Comparison of ENCODE assay signal across 8 cellular contexts in the genomic region with DNA sequence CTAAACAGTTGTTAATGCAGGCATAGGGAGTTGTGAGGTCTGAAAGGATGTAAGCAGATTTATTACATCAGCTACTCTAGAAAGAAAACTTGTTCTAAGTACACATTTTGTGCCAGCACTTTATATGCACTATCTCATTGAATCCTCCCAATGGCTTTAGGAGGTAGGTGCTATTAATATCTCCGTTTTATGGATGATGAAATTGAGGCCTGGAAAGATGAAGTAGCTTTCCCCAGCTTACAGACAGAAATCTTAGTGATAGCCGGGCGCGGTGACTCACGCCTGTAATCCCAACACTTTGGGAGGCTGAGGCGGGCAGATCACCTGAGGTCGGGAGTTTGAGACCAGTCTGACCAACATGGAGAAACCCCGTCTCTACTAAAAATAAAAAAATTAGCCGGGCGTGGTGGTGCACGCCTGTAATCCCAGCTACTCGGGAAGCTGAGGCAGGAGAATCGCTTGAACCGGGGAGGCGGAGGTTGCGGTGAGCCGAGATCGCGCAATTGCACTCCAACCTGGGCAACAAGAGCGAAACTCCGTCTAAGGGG. TPM values are rescaled to one million over a fixed set of nuclear protein-coding genes. Genes with fewer than 3 reads are reported as not detected.
DNase-seq lines count a peak whose midpoint lies in the region; ATAC-seq, FAIRE-seq and TF ChIP-seq lines count a peak whose summit lies in the region.
"Not testable (repeated sequence)": the region's sequence is repeated elsewhere in the genome, so short reads cannot be mapped to it uniquely, and the experiment has no call there.

No MANE protein-coding gene starts in this region.

- peaks cover 68% of the 10 kb centered on the region for H3K4me1 Mint-ChIP-seq in CD4-positive, alpha-beta T cell (ENCODE audit: low read depth)
- peaks cover 42% of the 10 kb centered on the region for H3K4me1 Mint-ChIP-seq in activated naive CD8-positive, alpha-beta T cell treated with anti-CD3 and anti-CD28 coated beads for 36 hours

- peak overlapping the region; percentile 87 for H3K4me3 Mint-ChIP-seq in CD4-positive, alpha-beta T cell
- H3K4me3 Mint-ChIP-seq in activated naive CD8-positive, alpha-beta T cell treated with anti-CD3 and anti-CD28 coated beads for 36 hours: peak overlapping the region; percentile 94

- H3K14ac ChIP-seq in neuronal stem cell (ENCODE audit: low read length): not testable (repeated sequence)

- H2AFZ ChIP-seq in endothelial cell of umbilical vein (ENCODE audit: low read depth, low read length) (peak overlapping the region; percentile 20), neuronal stem cell (ENCODE audit: low read length) (peak overlapping the region; percentile 84)

- not testable (repeated sequence) for H4K91ac ChIP-seq in neuronal stem cell (ENCODE audit: low read depth, low read length, poor library complexity)

- not testable (repeated sequence) for H3K18ac ChIP-seq in neuronal stem cell (ENCODE audit: low read length)

- H2AK5ac ChIP-seq in neuronal stem cell (ENCODE audit: low read depth, low read length): not testable (repeated sequence)

- intact Hi-C loops in CD4-positive, alpha-beta T cell (cut with DNase I, micrococcal nuclease): loop anchor here (1.0 to 10.0 kb wide), 6 partner anchors 248 to 768 kb away; a partner anchor contains a TSS
- intact Hi-C loops in endothelial cell of umbilical vein (cut with micrococcal nuclease): not testable (repeated sequence)

- H3K4me3 ChIP-seq in HUES6 (ENCODE audit: low read depth, low read length) (peak overlapping the region; percentile 78), endothelial cell of umbilical vein (replicated peaks in 1 of 3; ENCODE audit: insufficient read depth in 1 of 3, low read depth in 1 of 3, low read length in 3 of 3) (peak overlapping the region; percentile 17 to 75 (median 61)), neuronal stem cell (ENCODE audit: low read length in 2 of 2) (peak overlapping the region; percentile 69 to 88), thoracic aorta (peak overlapping the region; percentile 81)

- H3K27me3 Mint-ChIP-seq in CD4-positive, alpha-beta T cell; activated naive CD8-positive, alpha-beta T cell treated with anti-CD3 and anti-CD28 coated beads for 36 hours: not testable (repeated sequence)

- H3K23ac ChIP-seq in neuronal stem cell (ENCODE audit: low read depth, low read length, poor library complexity): not testable (repeated sequence)

- not testable (repeated sequence) for H3K79me1 ChIP-seq in neuronal stem cell (ENCODE audit: low read depth, low read length)

- not testable (repeated sequence) for TF ChIP-seq CTCF in CD4-positive, alpha-beta T cell (IDR thresholded peaks at IDR 0.05); endothelial cell of umbilical vein (IDR thresholded peaks at IDR 0.05; ENCODE audit: extremely low read depth in 1 of 2, insufficient read depth in 1 of 2, low read depth in 1 of 2, low read length in 2 of 2); thoracic aorta (IDR thresholded peaks at IDR 0.05)

- H3K27ac Mint-ChIP-seq in CD4-positive, alpha-beta T cell: peak overlapping the region; percentile 85
- H3K27ac Mint-ChIP-seq in activated naive CD8-positive, alpha-beta T cell treated with anti-CD3 and anti-CD28 coated beads for 36 hours: peak overlapping the region; percentile 95

- H4K20me1 ChIP-seq in endothelial cell of umbilical vein (replicated peaks; ENCODE audit: control insufficient read depth, extremely low read depth, insufficient read depth, low read length): not testable (repeated sequence)

- peaks cover 14% of the 10 kb centered on the region for H3K79me2 ChIP-seq in endothelial cell of umbilical vein (ENCODE audit: control insufficient read depth, insufficient read depth, low read length)

- H3K9ac ChIP-seq in HUES6 (ENCODE audit: low read length) (peak overlapping the region; percentile 53), endothelial cell of umbilical vein (replicated peaks; ENCODE audit: extremely low read depth, insufficient read depth, low read length) (peak overlapping the region; percentile 64)
- not testable (repeated sequence) for H3K9ac ChIP-seq in neuronal stem cell (ENCODE audit: low read depth, low read length, poor library complexity)

- not testable (repeated sequence) for H3K4me1 ChIP-seq in HUES6 (ENCODE audit: control insufficient read depth, insufficient read depth, low read length); neuronal stem cell (ENCODE audit: control insufficient read depth in 2 of 2, insufficient read depth in 1 of 2, low read depth in 1 of 2, low read length in 2 of 2)
- peaks cover 16% of the 10 kb centered on the region for H3K4me1 ChIP-seq in endothelial cell of umbilical vein (ENCODE audit: control insufficient read depth, extremely low read depth, insufficient read depth, low read length)
- peaks cover 11 to 22% of the 10 kb centered on the region in 2 donors for H3K4me1 ChIP-seq in thoracic aorta (ENCODE audit: control insufficient read depth in 1 of 2, low read depth in 2 of 2)

- not testable (repeated sequence) for TF ChIP-seq POLR2A in endothelial cell of umbilical vein (IDR thresholded peaks at IDR 0.05; ENCODE audit: low read depth, low read length)

- not testable (repeated sequence) for H2BK15ac ChIP-seq in neuronal stem cell (ENCODE audit: low read length)

- not testable (repeated sequence) for H2BK120ac ChIP-seq in neuronal stem cell (ENCODE audit: low read depth, low read length)

- H3K9me1 ChIP-seq in endothelial cell of umbilical vein (replicated peaks; ENCODE audit: control insufficient read depth, extremely low read depth, insufficient read depth, low read length): not testable (repeated sequence)

- CTCF ChIA-PET in CD4-positive, alpha-beta T cell (lab: Charles Lee): interaction anchor here (1.1 to 1.5 kb wide), 3 partner anchors 269 to 1811 kb away, joined by 3 to 5 read pairs (median 4); a partner anchor contains a TSS
- CTCF ChIA-PET in endothelial cell of umbilical vein (lab: Charles Lee): interaction anchor here (0.8 to 2.2 kb wide), 8 partner anchors 21 to 756 kb away, joined by 3 to 11 read pairs (median 6); no protein-coding TSS in a partner anchor

- not testable (repeated sequence) for H4K8ac ChIP-seq in neuronal stem cell (ENCODE audit: low read depth, low read length)

- H3K4me2 ChIP-seq in endothelial cell of umbilical vein (ENCODE audit: insufficient read depth, low read length) (peak overlapping the region; percentile 87), neuronal stem cell (ENCODE audit: insufficient read depth, low read length, poor library complexity, severe bottlenecking) (peak overlapping the region; percentile 82)

- H3K4ac ChIP-seq in neuronal stem cell (ENCODE audit: low read length): not testable (repeated sequence)

- H2BK12ac ChIP-seq in neuronal stem cell (ENCODE audit: low read length): not testable (repeated sequence)

- dilution Hi-C loops in endothelial cell of umbilical vein (cut with MboI; ENCODE audit: extremely low pct_ligation_motif_present, low sequenced_read_pairs): not testable (repeated sequence)

- H3K9me3 ChIP-seq in CD4-positive, alpha-beta T cell (ENCODE audit: control insufficient read depth, low read length); HUES6 (ENCODE audit: control insufficient read depth, insufficient read depth, low read depth, low read length); endothelial cell of umbilical vein (replicated peaks; ENCODE audit: control insufficient read depth, insufficient read depth, low read length); neuronal stem cell (replicated peaks in 1 of 2; ENCODE audit: control insufficient read depth in 2 of 2, insufficient read depth in 1 of 2, low read depth in 1 of 2, low read length in 2 of 2); thoracic aorta: not testable (repeated sequence)

- peaks cover 39% of the 10 kb centered on the region for H3K36me3 ChIP-seq in HUES6 (ENCODE audit: control insufficient read depth, insufficient read depth, low read length)
- H3K36me3 ChIP-seq in endothelial cell of umbilical vein (ENCODE audit: control insufficient read depth in 2 of 2, extremely low read depth in 1 of 2, insufficient read depth in 2 of 2, low read length in 2 of 2): not testable (repeated sequence)
- H3K36me3 ChIP-seq in neuronal stem cell (replicated peaks in 1 of 2; ENCODE audit: control insufficient read depth in 2 of 2, insufficient read depth in 2 of 2, low read length in 2 of 2): peaks cover 4 to 41% of the 10 kb centered on the region in 2 donors
- H3K36me3 ChIP-seq in thoracic aorta: peaks cover 24% of the 10 kb centered on the region

- FAIRE-seq in endothelial cell of umbilical vein (lab: Jason Lieb, UNC): not testable (repeated sequence)

- H3K36me3 Mint-ChIP-seq in CD4-positive, alpha-beta T cell (ENCODE audit: low read depth): peaks cover 50% of the 10 kb centered on the region
- H3K36me3 Mint-ChIP-seq in activated naive CD8-positive, alpha-beta T cell treated with anti-CD3 and anti-CD28 coated beads for 36 hours: peaks cover 18% of the 10 kb centered on the region

- not testable (repeated sequence) for H2BK5ac ChIP-seq in neuronal stem cell (ENCODE audit: low read length)

- not testable (repeated sequence) for DNase-seq in CD4-positive, alpha-beta T cell; activated naive CD8-positive, alpha-beta T cell treated with anti-CD3 and anti-CD28 coated beads for 36 hours; endothelial cell of umbilical vein (ENCODE audit: low read depth, low spot score); neuronal stem cell (ENCODE audit: low spot score); thoracic aorta (ENCODE audit: low spot score)
- DNase-seq in SIG-M5 treated with dmso at 0.1 percent for 504 hours (lab: John Stamatoyannopoulos, UW; ENCODE audit: unreplicated experiment) (peak; percentile 74), iris pigment epithelial cell (ENCODE audit: low read depth) (peak; percentile 46)

- WGBS in neuronal stem cell (ENCODE audit: extremely low coverage in 2 of 2, insufficient read length in 2 of 2, insufficient replicate concordance in 1 of 2), 2 donors: no CpG with 5 or more reads among the region's 21 CpGs

- ATAC-seq in CD4-positive, alpha-beta T cell (ENCODE audit: poor library complexity); thoracic aorta (ENCODE audit: insufficient number of reproducible peaks, low FRiP score, low read depth): not testable (repeated sequence)

- H3K27ac ChIP-seq in CD4-positive, alpha-beta T cell (ENCODE audit: low read depth, low read length): peak overlapping the region; percentile 76
- H3K27ac ChIP-seq in HUES6 (ENCODE audit: low read depth, low read length); neuronal stem cell (replicated peaks; ENCODE audit: low read length): not testable (repeated sequence)
- H3K27ac ChIP-seq in endothelial cell of umbilical vein (ENCODE audit: insufficient read depth, low read depth, low read length): peak overlapping the region; percentile 40
- peak overlapping the region; percentile 76 to 89 for H3K27ac ChIP-seq in thoracic aorta

- H3K9me3 Mint-ChIP-seq in CD4-positive, alpha-beta T cell; activated naive CD8-positive, alpha-beta T cell treated with anti-CD3 and anti-CD28 coated beads for 36 hours: not testable (repeated sequence)

- POLR2A ChIA-PET in CD4-positive, alpha-beta T cell (lab: Charles Lee): interaction anchor here (1.2 to 3.4 kb wide), 17 partner anchors 8 to 1989 kb away, joined by 3 to 41 read pairs (median 10); a partner anchor contains a TSS
- POLR2A ChIA-PET in endothelial cell of umbilical vein (lab: Charles Lee): not testable (repeated sequence)

- BruUV-seq in endothelial cell of umbilical vein (replicated peaks; lab: Mats Ljungman, UMichigan): not testable (repeated sequence)

- not testable (repeated sequence) for H3K27me3 ChIP-seq in CD4-positive, alpha-beta T cell (ENCODE audit: control insufficient read depth, insufficient read depth, low read length); HUES6 (ENCODE audit: control insufficient read depth, insufficient read depth, low read length); endothelial cell of umbilical vein (ENCODE audit: control insufficient read depth in 2 of 2, insufficient read depth in 2 of 2, low read length in 2 of 2); neuronal stem cell (ENCODE audit: control insufficient read depth in 3 of 3, insufficient read depth in 3 of 3, low read depth in 1 of 3, low read length in 3 of 3); thoracic aorta (replicated peaks; ENCODE audit: insufficient read depth)

RNA-seq across cellular contexts. Expression of a gene that starts 0.9 kb away (rescaled TPM):
- total RNA-seq in CD4-positive, alpha-beta T cell: 10 to 100 TPM; 32.9 to 37.5 TPM
- 10 to 100 TPM; 16.1 to 18.6 TPM for total RNA-seq in activated naive CD8-positive, alpha-beta T cell treated with anti-CD3 and anti-CD28 coated beads for 36 hours
- total RNA-seq in endothelial cell of umbilical vein (15.1 and 16.6 TPM in 2 replicates), thoracic aorta (10 to 100 TPM in 1 of 2 donors, 1 to 10 TPM in 1; 9.6 to 34.6 TPM)
- 4.7 and 5.0 TPM in 2 replicates for polyA plus RNA-seq in endothelial cell of umbilical vein
- polyA plus RNA-seq in endothelial cell of umbilical vein (2011; cell fraction: cytosol; rRNA removed): 7.2 and 9.5 TPM in 2 replicates
- 12.2 and 15.8 TPM in 2 replicates for polyA plus RNA-seq in endothelial cell of umbilical vein (2011; cell fraction: nucleus; rRNA removed)
- 8.5 and 9.7 TPM in 2 replicates for polyA plus RNA-seq in endothelial cell of umbilical vein (2012)
- polyA minus RNA-seq in endothelial cell of umbilical vein: 4.5 and 5.8 TPM in 2 replicates
- 4.9 TPM for polyA minus RNA-seq in endothelial cell of umbilical vein (2011; cell fraction: cytosol; rRNA and poly(A)+ RNA removed)
- polyA minus RNA-seq in endothelial cell of umbilical vein (2011; cell fraction: nucleus; rRNA and poly(A)+ RNA removed): 6.2 and 7.5 TPM in 2 replicates
- polyA plus RNA-seq in neuronal stem cell (2013, experiment 1 of 2): 15.4 TPM
- 16.2 TPM for polyA plus RNA-seq in neuronal stem cell (2013, experiment 2 of 2)

RNA-seq across cellular contexts. Expression of a gene that starts 22.5 kb away (rescaled TPM):
- under 1 TPM in 1 of 2 experiments, not detected in 1; 0.14 TPM for total RNA-seq in CD4-positive, alpha-beta T cell
- total RNA-seq in activated naive CD8-positive, alpha-beta T cell treated with anti-CD3 and anti-CD28 coated beads for 36 hours: under 1 TPM in 1 of 2 experiments, not detected in 1; 0.14 TPM
- not detected in 2 replicates for total RNA-seq in endothelial cell of umbilical vein
- not detected in 2 replicates for polyA plus RNA-seq in endothelial cell of umbilical vein
- polyA plus RNA-seq in endothelial cell of umbilical vein (2011; cell fraction: cytosol; rRNA removed): not detected in 2 replicates
- polyA plus RNA-seq in endothelial cell of umbilical vein (2011; cell fraction: nucleus; rRNA removed): not detected in 2 replicates
- polyA plus RNA-seq in endothelial cell of umbilical vein (2012): not detected in 2 replicates
- not detected in 2 replicates for polyA minus RNA-seq in endothelial cell of umbilical vein
- polyA minus RNA-seq in endothelial cell of umbilical vein (2011; cell fraction: cytosol; rRNA and poly(A)+ RNA removed): not detected
- polyA minus RNA-seq in endothelial cell of umbilical vein (2011; cell fraction: nucleus; rRNA and poly(A)+ RNA removed): 0.24 TPM in 1 of 2 replicates, not detected in the other
- polyA plus RNA-seq in neuronal stem cell (2013, experiment 1 of 2): not detected
- not detected for polyA plus RNA-seq in neuronal stem cell (2013, experiment 2 of 2)
- not detected for total RNA-seq in thoracic aorta
